ENCODE assay signal across 1 cellular context in genomic region chr1:85464497-85465098, GRCh38.
TF ChIP-seq lines count a peak whose summit lies in the region.

No MANE protein-coding gene starts in this region.

TF ChIP-seq in HepG2, 621 proteins besides CTCF, POLR2A, EP300 and RAD21 (continued from another document and continues in another):
- TF ChIP-seq IRX3 (CRISPR knock-in tag; IDR thresholded peaks at IDR 0.05; ENCODE audit: borderline replicate concordance, low read depth), result peak; percentile 89; the same call in 1 of the 2 replicates
- TF ChIP-seq ZNF564 (CRISPR knock-in tag; IDR thresholded peaks at IDR 0.05), result 0 out of 2 replicates have a peak, but pooled peaks have one; percentile 35
- no peak for TF ChIP-seq NCOA5 (CRISPR knock-in tag; IDR thresholded peaks at IDR 0.05)
- no peak for TF ChIP-seq ZNF629 (CRISPR knock-in tag; conservative IDR thresholded peaks at IDR 0.05)
- TF ChIP-seq MED1 (CRISPR knock-in tag; IDR thresholded peaks at IDR 0.05), result no peak
- no peak; the same call in 1 of the 2 replicates for TF ChIP-seq PITX1 (CRISPR knock-in tag; IDR thresholded peaks at IDR 0.05)
- TF ChIP-seq PPARG (CRISPR knock-in tag; conservative IDR thresholded peaks at IDR 0.05), result no peak
- TF ChIP-seq ETV6 (CRISPR knock-in tag; conservative IDR thresholded peaks at IDR 0.05), result no peak
- TF ChIP-seq ZNF512 (CRISPR knock-in tag; IDR thresholded peaks at IDR 0.05), result no peak
- TF ChIP-seq ZMYM2 (CRISPR knock-in tag; IDR thresholded peaks at IDR 0.05), result no peak
- TF ChIP-seq HHEX (CRISPR knock-in tag; IDR thresholded peaks at IDR 0.05), result no peak
- no peak for TF ChIP-seq BCL6 (CRISPR knock-in tag; IDR thresholded peaks at IDR 0.05)
- TF ChIP-seq, protein P1, sequence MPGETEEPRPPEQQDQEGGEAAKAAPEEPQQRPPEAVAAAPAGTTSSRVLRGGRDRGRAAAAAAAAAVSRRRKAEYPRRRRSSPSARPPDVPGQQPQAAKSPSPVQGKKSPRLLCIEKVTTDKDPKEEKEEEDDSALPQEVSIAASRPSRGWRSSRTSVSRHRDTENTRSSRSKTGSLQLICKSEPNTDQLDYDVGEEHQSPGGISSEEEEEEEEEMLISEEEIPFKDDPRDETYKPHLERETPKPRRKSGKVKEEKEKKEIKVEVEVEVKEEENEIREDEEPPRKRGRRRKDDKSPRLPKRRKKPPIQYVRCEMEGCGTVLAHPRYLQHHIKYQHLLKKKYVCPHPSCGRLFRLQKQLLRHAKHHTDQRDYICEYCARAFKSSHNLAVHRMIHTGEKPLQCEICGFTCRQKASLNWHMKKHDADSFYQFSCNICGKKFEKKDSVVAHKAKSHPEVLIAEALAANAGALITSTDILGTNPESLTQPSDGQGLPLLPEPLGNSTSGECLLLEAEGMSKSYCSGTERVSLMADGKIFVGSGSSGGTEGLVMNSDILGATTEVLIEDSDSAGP (CRISPR knock-in tag; IDR thresholded peaks at IDR 0.05; ENCODE audit: borderline replicate concordance), result peak; percentile 72
- TF ChIP-seq ETV5 (CRISPR knock-in tag; IDR thresholded peaks at IDR 0.05; ENCODE audit: borderline replicate concordance), result peak; percentile 42; the same call in 1 of the 2 replicates
- TF ChIP-seq ZNF367 (CRISPR knock-in tag; IDR thresholded peaks at IDR 0.05; ENCODE audit: borderline replicate concordance), result no peak
- 0 out of 2 replicates have a peak, but pooled peaks have one; percentile 8 for TF ChIP-seq ZNF333 (CRISPR knock-in tag; IDR thresholded peaks at IDR 0.05; ENCODE audit: borderline replicate concordance)
- TF ChIP-seq CENPT (CRISPR knock-in tag; IDR thresholded peaks at IDR 0.05; ENCODE audit: low read depth), result peak; percentile 65; the same call in 1 of the 2 replicates
- no peak for TF ChIP-seq DNMT3B (CRISPR knock-in tag; conservative IDR thresholded peaks at IDR 0.05)
- TF ChIP-seq HNRNPL (IDR thresholded peaks at IDR 0.05; ENCODE audit: low read depth, low read length), result no peak
- peak; percentile 14; the same call in 1 of the 2 replicates for TF ChIP-seq MEIS2 (CRISPR knock-in tag; IDR thresholded peaks at IDR 0.05)
- no peak for TF ChIP-seq ZNF383 (CRISPR knock-in tag; IDR thresholded peaks at IDR 0.05; ENCODE audit: borderline replicate concordance)
- TF ChIP-seq TAF1 (CRISPR knock-in tag; IDR thresholded peaks at IDR 0.05), result peak; percentile 57
- TF ChIP-seq, protein P2, sequence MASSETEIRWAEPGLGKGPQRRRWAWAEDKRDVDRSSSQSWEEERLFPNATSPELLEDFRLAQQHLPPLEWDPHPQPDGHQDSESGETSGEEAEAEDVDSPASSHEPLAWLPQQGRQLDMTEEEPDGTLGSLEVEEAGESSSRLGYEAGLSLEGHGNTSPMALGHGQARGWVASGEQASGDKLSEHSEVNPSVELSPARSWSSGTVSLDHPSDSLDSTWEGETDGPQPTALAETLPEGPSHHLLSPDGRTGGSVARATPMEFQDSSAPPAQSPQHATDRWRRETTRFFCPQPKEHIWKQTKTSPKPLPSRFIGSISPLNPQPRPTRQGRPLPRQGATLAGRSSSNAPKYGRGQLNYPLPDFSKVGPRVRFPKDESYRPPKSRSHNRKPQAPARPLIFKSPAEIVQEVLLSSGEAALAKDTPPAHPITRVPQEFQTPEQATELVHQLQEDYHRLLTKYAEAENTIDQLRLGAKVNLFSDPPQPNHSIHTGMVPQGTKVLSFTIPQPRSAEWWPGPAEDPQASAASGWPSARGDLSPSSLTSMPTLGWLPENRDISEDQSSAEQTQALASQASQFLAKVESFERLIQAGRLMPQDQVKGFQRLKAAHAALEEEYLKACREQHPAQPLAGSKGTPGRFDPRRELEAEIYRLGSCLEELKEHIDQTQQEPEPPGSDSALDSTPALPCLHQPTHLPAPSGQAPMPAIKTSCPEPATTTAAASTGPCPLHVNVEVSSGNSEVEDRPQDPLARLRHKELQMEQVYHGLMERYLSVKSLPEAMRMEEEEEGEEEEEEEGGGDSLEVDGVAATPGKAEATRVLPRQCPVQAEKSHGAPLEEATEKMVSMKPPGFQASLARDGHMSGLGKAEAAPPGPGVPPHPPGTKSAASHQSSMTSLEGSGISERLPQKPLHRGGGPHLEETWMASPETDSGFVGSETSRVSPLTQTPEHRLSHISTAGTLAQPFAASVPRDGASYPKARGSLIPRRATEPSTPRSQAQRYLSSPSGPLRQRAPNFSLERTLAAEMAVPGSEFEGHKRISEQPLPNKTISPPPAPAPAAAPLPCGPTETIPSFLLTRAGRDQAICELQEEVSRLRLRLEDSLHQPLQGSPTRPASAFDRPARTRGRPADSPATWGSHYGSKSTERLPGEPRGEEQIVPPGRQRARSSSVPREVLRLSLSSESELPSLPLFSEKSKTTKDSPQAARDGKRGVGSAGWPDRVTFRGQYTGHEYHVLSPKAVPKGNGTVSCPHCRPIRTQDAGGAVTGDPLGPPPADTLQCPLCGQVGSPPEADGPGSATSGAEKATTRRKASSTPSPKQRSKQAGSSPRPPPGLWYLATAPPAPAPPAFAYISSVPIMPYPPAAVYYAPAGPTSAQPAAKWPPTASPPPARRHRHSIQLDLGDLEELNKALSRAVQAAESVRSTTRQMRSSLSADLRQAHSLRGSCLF (CRISPR knock-in tag; IDR thresholded peaks at IDR 0.05; ENCODE audit: borderline replicate concordance), result no peak
- no peak for TF ChIP-seq ZNF550 (CRISPR knock-in tag; IDR thresholded peaks at IDR 0.05; ENCODE audit: borderline replicate concordance)
- no peak for TF ChIP-seq IKZF1 (IDR thresholded peaks at IDR 0.05)
- TF ChIP-seq, protein P3, sequence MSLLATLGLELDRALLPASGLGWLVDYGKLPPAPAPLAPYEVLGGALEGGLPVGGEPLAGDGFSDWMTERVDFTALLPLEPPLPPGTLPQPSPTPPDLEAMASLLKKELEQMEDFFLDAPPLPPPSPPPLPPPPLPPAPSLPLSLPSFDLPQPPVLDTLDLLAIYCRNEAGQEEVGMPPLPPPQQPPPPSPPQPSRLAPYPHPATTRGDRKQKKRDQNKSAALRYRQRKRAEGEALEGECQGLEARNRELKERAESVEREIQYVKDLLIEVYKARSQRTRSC (CRISPR knock-in tag; IDR thresholded peaks at IDR 0.05; ENCODE audit: low read depth), result no peak
- no peak for TF ChIP-seq ZNF451 (CRISPR knock-in tag; IDR thresholded peaks at IDR 0.05)
- TF ChIP-seq ARID3A (IDR thresholded peaks at IDR 0.05; ENCODE audit: low read depth, low read length), result no peak
- TF ChIP-seq, protein P4, sequence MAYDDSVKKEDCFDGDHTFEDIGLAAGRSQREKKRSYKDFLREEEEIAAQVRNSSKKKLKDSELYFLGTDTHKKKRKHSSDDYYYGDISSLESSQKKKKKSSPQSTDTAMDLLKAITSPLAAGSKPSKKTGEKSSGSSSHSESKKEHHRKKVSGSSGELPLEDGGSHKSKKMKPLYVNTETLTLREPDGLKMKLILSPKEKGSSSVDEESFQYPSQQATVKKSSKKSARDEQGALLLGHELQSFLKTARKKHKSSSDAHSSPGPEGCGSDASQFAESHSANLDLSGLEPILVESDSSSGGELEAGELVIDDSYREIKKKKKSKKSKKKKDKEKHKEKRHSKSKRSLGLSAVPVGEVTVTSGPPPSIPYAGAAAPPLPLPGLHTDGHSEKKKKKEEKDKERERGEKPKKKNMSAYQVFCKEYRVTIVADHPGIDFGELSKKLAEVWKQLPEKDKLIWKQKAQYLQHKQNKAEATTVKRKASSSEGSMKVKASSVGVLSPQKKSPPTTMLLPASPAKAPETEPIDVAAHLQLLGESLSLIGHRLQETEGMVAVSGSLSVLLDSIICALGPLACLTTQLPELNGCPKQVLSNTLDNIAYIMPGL (CRISPR knock-in tag; IDR thresholded peaks at IDR 0.05; ENCODE audit: borderline replicate concordance in 1 of 2, low read depth in 1 of 2), result peak; percentile 64 to 72; a peak in 3 of 4 replicates
- no peak for TF ChIP-seq EEA1 (CRISPR knock-in tag; IDR thresholded peaks at IDR 0.05; ENCODE audit: borderline replicate concordance)
- no peak for TF ChIP-seq ADNP (CRISPR knock-in tag; IDR thresholded peaks at IDR 0.05)
- TF ChIP-seq NR3C1 (CRISPR knock-in tag; IDR thresholded peaks at IDR 0.05), result no peak
- no peak for TF ChIP-seq ZNF761 (CRISPR knock-in tag; conservative IDR thresholded peaks at IDR 0.05)
- TF ChIP-seq HOXA7 (CRISPR knock-in tag; IDR thresholded peaks at IDR 0.05), result no peak
- 0 out of 2 replicates have a peak, but pooled peaks have one; percentile 9 for TF ChIP-seq SNAI1 (CRISPR knock-in tag; IDR thresholded peaks at IDR 0.05; ENCODE audit: borderline replicate concordance)
- TF ChIP-seq SSRP1 (CRISPR knock-in tag; IDR thresholded peaks at IDR 0.05), result no peak
- TF ChIP-seq SRSF1 (optimal IDR thresholded peaks at IDR 0.05; ENCODE audit: low read depth, low read length), result peak; percentile 73
- no peak; the same call in 1 of the 2 replicates for TF ChIP-seq POGK (CRISPR knock-in tag; conservative IDR thresholded peaks at IDR 0.05)
- peak; percentile 15; the same call in 1 of the 2 replicates for TF ChIP-seq SPEN (CRISPR knock-in tag; IDR thresholded peaks at IDR 0.05; ENCODE audit: low read depth)
- no peak; the same call in none of the 2 replicates for TF ChIP-seq ZNF547 (CRISPR knock-in tag; IDR thresholded peaks at IDR 0.05)
- TF ChIP-seq NFKBIZ (CRISPR knock-in tag; IDR thresholded peaks at IDR 0.05), result no peak
- TF ChIP-seq, protein P5, sequence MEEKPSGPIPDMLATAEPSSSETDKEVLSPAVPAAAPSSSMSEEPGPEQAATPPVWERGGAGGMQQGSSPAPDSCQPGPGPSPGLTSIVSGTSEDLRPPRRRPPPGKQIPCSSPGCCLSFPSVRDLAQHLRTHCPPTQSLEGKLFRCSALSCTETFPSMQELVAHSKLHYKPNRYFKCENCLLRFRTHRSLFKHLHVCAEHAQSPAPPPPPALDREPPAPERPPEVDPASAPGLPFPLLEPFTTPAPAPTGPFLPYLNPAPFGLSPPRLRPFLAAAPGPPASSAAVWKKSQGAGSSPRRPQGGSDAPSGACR (CRISPR knock-in tag; IDR thresholded peaks at IDR 0.05), result no peak
- TF ChIP-seq, protein P6, sequence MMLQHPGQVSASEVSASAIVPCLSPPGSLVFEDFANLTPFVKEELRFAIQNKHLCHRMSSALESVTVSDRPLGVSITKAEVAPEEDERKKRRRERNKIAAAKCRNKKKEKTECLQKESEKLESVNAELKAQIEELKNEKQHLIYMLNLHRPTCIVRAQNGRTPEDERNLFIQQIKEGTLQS (CRISPR knock-in tag; IDR thresholded peaks at IDR 0.05), result no peak; the same call in 1 of the 2 replicates
- TF ChIP-seq ZBTB38 (CRISPR knock-in tag; IDR thresholded peaks at IDR 0.05), result peak; percentile 24; the same call in 1 of the 2 replicates
- no peak for TF ChIP-seq ZNF431 (CRISPR knock-in tag; IDR thresholded peaks at IDR 0.05; ENCODE audit: borderline replicate concordance, low read depth)
- TF ChIP-seq HNF4A (CRISPR knock-in tag; IDR thresholded peaks at IDR 0.05), result no peak
- TF ChIP-seq POLR2AphosphoS5 (IDR thresholded peaks at IDR 0.05; ENCODE audit: low read depth, low read length), result no peak; the same call in 1 of the 2 replicates
- TF ChIP-seq SCMH1 (CRISPR knock-in tag; IDR thresholded peaks at IDR 0.05; ENCODE audit: borderline replicate concordance), result no peak
- TF ChIP-seq ZKSCAN1 (IDR thresholded peaks at IDR 0.05; ENCODE audit: low read length), result no peak
- TF ChIP-seq U2AF1 (optimal IDR thresholded peaks at IDR 0.05; ENCODE audit: low read depth, low read length), result no peak
- TF ChIP-seq NCOA1 (CRISPR knock-in tag; IDR thresholded peaks at IDR 0.05), result peak; percentile 57; the same call in 1 of the 2 replicates
- TF ChIP-seq, protein P7, sequence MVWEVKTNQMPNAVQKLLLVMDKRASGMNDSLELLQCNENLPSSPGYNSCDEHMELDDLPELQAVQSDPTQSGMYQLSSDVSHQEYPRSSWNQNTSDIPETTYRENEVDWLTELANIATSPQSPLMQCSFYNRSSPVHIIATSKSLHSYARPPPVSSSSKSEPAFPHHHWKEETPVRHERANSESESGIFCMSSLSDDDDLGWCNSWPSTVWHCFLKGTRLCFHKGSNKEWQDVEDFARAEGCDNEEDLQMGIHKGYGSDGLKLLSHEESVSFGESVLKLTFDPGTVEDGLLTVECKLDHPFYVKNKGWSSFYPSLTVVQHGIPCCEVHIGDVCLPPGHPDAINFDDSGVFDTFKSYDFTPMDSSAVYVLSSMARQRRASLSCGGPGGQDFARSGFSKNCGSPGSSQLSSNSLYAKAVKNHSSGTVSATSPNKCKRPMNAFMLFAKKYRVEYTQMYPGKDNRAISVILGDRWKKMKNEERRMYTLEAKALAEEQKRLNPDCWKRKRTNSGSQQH (CRISPR knock-in tag; IDR thresholded peaks at IDR 0.05; ENCODE audit: low read depth), result no peak
- TF ChIP-seq YEATS4 (CRISPR knock-in tag; IDR thresholded peaks at IDR 0.05; ENCODE audit: borderline replicate concordance), result peak; percentile 44
